ENCODE assay signal across 21 cellular contexts in genomic region chr11:16912607-16913006, GRCh38.
A peak's percentile ranks its signal among the peaks of the same experiment; 100 is the strongest.
DNase-seq lines count a peak whose midpoint lies in the region; ATAC-seq, FAIRE-seq and TF ChIP-seq lines count a peak whose summit lies in the region.
"Had no signal": no experiment of that assay in that cellular context is flagged by ENCODE, and none has a peak within 500 bp of the region (broad histone marks: within the 10 kb centered on the region; RNA-seq: fewer than 3 reads in every experiment).

No MANE protein-coding gene starts in this region.

- no peaks in the 10 kb centered on the region for H3K27me3 ChIP-seq in HCT116 (ENCODE audit: insufficient read depth, low read length)
- H3K27me3 ChIP-seq: heart left ventricle, MG63, neutrophil, sigmoid colon, testis had no signal

- H3K36me3 ChIP-seq in HCT116 (ENCODE audit: control insufficient read depth in 1 of 2, insufficient read depth in 2 of 2, low read length in 2 of 2), result no peaks in the 10 kb centered on the region
- H3K36me3 ChIP-seq: heart left ventricle, MG63, neutrophil, sigmoid colon had no signal

- H3K4me1 ChIP-seq in HCT116 (ENCODE audit: control insufficient read depth in 1 of 2, insufficient read depth in 2 of 2, low read length in 2 of 2), result peaks cover 14 to 20% of the 10 kb centered on the region in 2 experiments
- H3K4me1 ChIP-seq: sigmoid colon, testis had no signal

- no peaks in the 10 kb centered on the region for H3K9me2 ChIP-seq in HCT116 (ENCODE audit: insufficient read depth)

- FAIRE-seq in RCC 7860 (lab: Jason Lieb, UNC), result no peak
- FAIRE-seq: H1, HTR-8/SVneo had no signal

- no TSS peak for BruUV-seq in HCT116 (replicated peaks; lab: Mats Ljungman, UMichigan)

- intact Hi-C loops in HCT116 (cut with micrococcal nuclease), result no loop called here
- intact Hi-C loops in Right ventricle myocardium inferior (cut with DNase I), result no loop called here

- no peaks in the 10 kb centered on the region for H4K20me1 ChIP-seq in HCT116 (ENCODE audit: insufficient read depth)

- RAD21 ChIA-PET in HCT116 (lab: Charles Lee; ENCODE audit: low non-redundant PET in 1 of 2, low total read pairs in 2 of 2, uncharacterized antibody in 2 of 2, unreplicated experiment in 2 of 2), result no interaction called here

- POLR2A ChIA-PET in HCT116 (lab: Charles Lee), result interaction anchor here (0.6 to 0.9 kb wide), 2 partner anchors 10 to 11 kb away, joined by 3 read pairs; no protein-coding TSS in a partner anchor

- no peaks in the 10 kb centered on the region for H3K79me2 ChIP-seq in HCT116 (ENCODE audit: insufficient read depth, low read length)

- no peak for TF ChIP-seq CTCF in HCT116 (IDR thresholded peaks at IDR 0.05 in 2 of 3, conservative IDR thresholded peaks at IDR 0.05 in 1 of 3; ENCODE audit: borderline replicate concordance in 1 of 3, insufficient read depth in 1 of 3, low read depth in 2 of 3, low read length in 2 of 3)

- H3K4me3 ChIP-seq in HCT116 (replicated peaks in 1 of 2; ENCODE audit: low read depth in 1 of 2, low read length in 2 of 2), result no peak overlapping the region
- H3K4me3 ChIP-seq: heart left ventricle, MG63, sigmoid colon, testis had no signal

- no peak overlapping the region for H3K9ac ChIP-seq in HCT116 (ENCODE audit: low read length)

- H2AFZ ChIP-seq in HCT116 (ENCODE audit: low read depth, low read length, poor library complexity, severe bottlenecking), result no peak overlapping the region

- peak overlapping the region; percentile 36; the same call in 1 of the 2 replicates for H3K4me2 ChIP-seq in HCT116 (ENCODE audit: low read length)

- no peak for TF ChIP-seq RAD21 in HCT116 (IDR thresholded peaks at IDR 0.05; ENCODE audit: low read depth)

- H3K9me3 ChIP-seq in HCT116 (ENCODE audit: control insufficient read depth in 1 of 2, insufficient read depth in 1 of 2, low read depth in 1 of 2, low read length in 2 of 2), result no peaks in the 10 kb centered on the region
- H3K9me3 ChIP-seq: heart left ventricle, MG63, neutrophil, sigmoid colon, testis had no signal

- peak; percentile 13 for DNase-seq in DMS153 (lab: John Stamatoyannopoulos, UW)
- DNase-seq in DMS153 treated with DMSO at 0.1 percent for 48 hours (lab: John Stamatoyannopoulos, UW; ENCODE audit: unreplicated experiment), result no peak
- no peak for DNase-seq in HCT116 (ENCODE audit: low read depth, low spot score)
- peak; percentile 88 for DNase-seq in NCI-H748 (lab: John Stamatoyannopoulos, UW; ENCODE audit: unreplicated experiment)
- no peak for DNase-seq in left lobe of liver (ENCODE audit: low spot score)
- no peak for DNase-seq in RCC 7860 (ENCODE audit: low spot score)
- DNase-seq in Right ventricle myocardium inferior (ENCODE audit: missing footprints), result no peak
- DNase-seq: 8988T; activated naive CD4-positive, alpha-beta T cell treated with anti-CD3 and anti-CD28 coated beads for 36 hours; heart left ventricle; islet precursor cell; MG63; SIG-M5; sigmoid colon; T-helper 2 cell; testis had no signal

- TF ChIP-seq POLR2A in HCT116 (IDR thresholded peaks at IDR 0.05; ENCODE audit: borderline replicate concordance, extremely low read depth, insufficient read depth, insufficient read length), result no peak

- ATAC-seq in HCT116, result no peak
- ATAC-seq in left lobe of liver, result peak; percentile 34
- no peak for ATAC-seq in HG02798 (IDR thresholded peaks at IDR 0.05; ENCODE audit: poor library complexity, unreplicated experiment)
- ATAC-seq in Right ventricle myocardium inferior, result no peak
- ATAC-seq: activated CD4-positive, CD25-positive, alpha-beta regulatory T cell treated with anti-CD3 and anti-CD28 coated beads, Interleukin-2, amount 50 U/mL, for 24 hours had no signal

- no peak overlapping the region for H3K27ac ChIP-seq in HCT116 (ENCODE audit: low read depth, low read length)
- H3K27ac ChIP-seq: heart left ventricle, neutrophil, sigmoid colon, testis had no signal

- CTCF ChIA-PET in HCT116 (lab: Charles Lee), result interaction anchor here (1.1 kb wide), 1 partner anchor 30 kb away, joined by 3 read pairs; no protein-coding TSS in a partner anchor

TF ChIP-seq in HCT116, 20 proteins besides CTCF, POLR2A, EP300 and RAD21:
- TF ChIP-seq REST (IDR thresholded peaks at IDR 0.05; ENCODE audit: low read depth) (no peak), POLR2AphosphoS5 (IDR thresholded peaks at IDR 0.05; ENCODE audit: low read depth, low read length) (no peak), EZH2phosphoT487 (IDR thresholded peaks at IDR 0.05; ENCODE audit: borderline replicate concordance) (no peak), YY1 (IDR thresholded peaks at IDR 0.05; ENCODE audit: extremely low read depth, insufficient replicate concordance, low read depth, low read length) (no peak), SP1 (IDR thresholded peaks at IDR 0.05; ENCODE audit: low read depth) (no peak), FOSL1 (IDR thresholded peaks at IDR 0.05; ENCODE audit: low read depth) (no peak), SRF (IDR thresholded peaks at IDR 0.05; ENCODE audit: low read depth) (no peak)
TF ChIP-seq in HCT116: peak in this region for 0.

Comparison
In these comparisons a context has a peak if more than half of its experiments do, and no peak if none do; other contexts are left out.
1. DNase-seq: peak in DMS153 (single experiment) and NCI-H748 (single experiment); none in DMS153 treated with DMSO at 0.1 percent for 48 hours (single experiment), HCT116 (single experiment), left lobe of liver (single experiment), RCC 7860 (single experiment) and Right ventricle myocardium inferior (single experiment).